In the genomic region with DNA sequence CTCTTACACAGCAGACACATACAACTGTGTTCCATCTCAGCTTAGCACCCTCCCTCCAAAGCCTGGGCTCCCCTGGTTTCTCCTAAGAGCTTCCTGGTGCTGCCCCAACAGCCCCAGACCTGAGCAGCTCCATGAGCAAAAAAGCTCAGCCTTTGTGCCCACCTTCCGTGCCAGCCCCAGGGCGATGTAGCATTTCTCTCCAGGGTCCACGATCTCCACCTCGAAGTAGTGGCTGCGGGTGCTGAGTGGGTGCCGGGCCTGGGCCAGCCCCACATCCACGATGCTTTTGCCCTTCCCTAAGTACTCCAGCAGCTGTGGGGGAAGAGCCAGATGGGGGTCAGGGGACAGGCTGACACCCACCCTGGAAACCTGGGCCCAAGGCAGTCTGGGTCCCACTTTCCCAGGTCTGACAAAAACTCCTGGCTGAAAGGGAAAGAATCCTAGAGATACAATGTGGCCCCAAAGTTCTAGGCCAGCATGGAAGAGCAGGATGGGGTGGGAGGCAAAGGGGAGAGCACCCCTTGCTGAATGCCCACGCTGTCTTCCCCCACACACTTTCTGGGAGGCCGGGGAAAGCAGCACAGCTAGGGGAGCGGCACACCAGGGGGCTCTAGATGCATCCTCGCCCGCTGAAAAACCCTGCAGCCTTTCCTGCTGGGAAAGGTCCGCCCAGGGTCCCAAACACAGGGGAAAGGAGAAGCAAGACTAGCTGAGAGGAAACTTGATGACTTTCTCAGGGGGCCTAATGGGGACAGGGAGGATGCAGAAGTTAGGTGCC, we compare ENCODE assay signal across 17 cellular contexts. TPM values are rescaled to one million over a fixed set of nuclear protein-coding genes. Genes with fewer than 3 reads are reported as not detected.
DNase-seq lines count a peak whose midpoint lies in the region; ATAC-seq, FAIRE-seq and TF ChIP-seq lines count a peak whose summit lies in the region.
"Had no signal": no experiment of that assay in that cellular context is flagged by ENCODE, and none has a peak within 500 bp of the region (broad histone marks: within the 10 kb centered on the region; RNA-seq: fewer than 3 reads in every experiment).

No MANE protein-coding gene starts in this region.

- CTCF ChIA-PET in CD4-positive, alpha-beta T cell (lab: Charles Lee): interaction anchor here (6.7 kb wide), 1 partner anchor 33 kb away, joined by 114 read pairs; the partner anchor contains the start of genes IGFBP6 and SOAT2

- dilution Hi-C loops in keratinocyte (cut with MboI; ENCODE audit: extremely low pct_ligation_motif_present, low sequenced_read_pairs): no loop called here

- no peak for FAIRE-seq in keratinocyte (lab: Jason Lieb, UNC)

- H3K27me3 ChIP-seq in H7 (ENCODE audit: control insufficient read depth, insufficient read depth, low read length) (no peaks in the 10 kb centered on the region), keratinocyte (ENCODE audit: control insufficient read depth, extremely low read depth, insufficient read depth, low read length) (no peaks in the 10 kb centered on the region)
- H3K27me3 ChIP-seq in CD4-positive, alpha-beta T cell (ENCODE audit: control insufficient read depth, insufficient read depth, low read length): no peaks in the 10 kb centered on the region
- H3K27me3 ChIP-seq: adrenal gland; BLaER1 treated with 17β-estradiol and CSF1 and Interleukin-3, amounts not matched to agents 10 nM and 100 nM; neural progenitor cell had no signal

- POLR2A ChIA-PET in CD4-positive, alpha-beta T cell (lab: Charles Lee): interaction anchor here (2.4 to 3.0 kb wide), 2 partner anchors 11 to 31 kb away, joined by 9 to 26 read pairs; partner anchors contain the start of genes IGFBP6 and SPRYD3

- H3K79me2 ChIP-seq in keratinocyte (ENCODE audit: control insufficient read depth, insufficient read depth, low read length): no peaks in the 10 kb centered on the region

- peaks cover 5% of the 10 kb centered on the region for H4K20me1 ChIP-seq in keratinocyte (ENCODE audit: control insufficient read depth, extremely low read depth, insufficient read depth, low read length)

- intact Hi-C loops in CD4-positive, alpha-beta T cell (cut with DNase I, micrococcal nuclease): loop anchor here (5.0 to 10.0 kb wide), 2 partner anchors 127 to 219 kb away; no protein-coding TSS in a partner anchor

- H3K9me3 ChIP-seq in keratinocyte (ENCODE audit: control insufficient read depth, low read depth, low read length): no peaks in the 10 kb centered on the region
- H3K9me3 ChIP-seq in CD4-positive, alpha-beta T cell (ENCODE audit: control insufficient read depth, low read length): no peaks in the 10 kb centered on the region
- H3K9me3 ChIP-seq: adrenal gland; BLaER1 treated with 17β-estradiol and CSF1 and Interleukin-3, amounts not matched to agents 10 nM and 100 nM had no signal

- no peaks in the 10 kb centered on the region for H3K27me3 Mint-ChIP-seq in activated T-helper 17 cell treated with anti-CD3 and anti-CD28 coated beads, Interleukin-2, amount 50 U/mL, for 72 hours
- no peaks in the 10 kb centered on the region for H3K27me3 Mint-ChIP-seq in CD4-positive, alpha-beta T cell
- H3K27me3 Mint-ChIP-seq: dendritic cell treated with granulocyte-macrophage colony-stimulating factor and Interleukin-4, amounts not matched to agents 40 ng/mL and 50 ng/mL, for 4 days had no signal

- H3K4me2 ChIP-seq in keratinocyte (ENCODE audit: control insufficient read depth, extremely low read depth, insufficient read depth, low read depth, low read length): no peak overlapping the region
- H3K4me2 ChIP-seq: neural progenitor cell had no signal

- H3K27ac ChIP-seq in keratinocyte (ENCODE audit: control insufficient read depth, insufficient read depth, low read length): peak overlapping the region; percentile 14
- no peak overlapping the region for H3K27ac ChIP-seq in CD4-positive, alpha-beta T cell (ENCODE audit: low read depth, low read length)
- H3K27ac ChIP-seq: neural progenitor cell had no signal

- no peak for ATAC-seq in activated T-helper 17 cell treated with anti-CD3 and anti-CD28 coated beads, Interleukin-2, amount 50 U/mL, for 72 hours (replicated peaks)
- no peak for ATAC-seq in stimulated activated effector memory CD8-positive, alpha-beta T cell treated with anti-CD3 and anti-CD28 coated beads, Interleukin-12 subunit alpha, Interleukin-12 subunit beta, amount 100 ng/mL, for 72 hours
- no peak for ATAC-seq in CD4-positive, alpha-beta T cell (ENCODE audit: poor library complexity)
- no peak for ATAC-seq in GM18861 (IDR thresholded peaks at IDR 0.05; ENCODE audit: unreplicated experiment)

- no peaks in the 10 kb centered on the region for H3K9me3 Mint-ChIP-seq in activated T-helper 17 cell treated with anti-CD3 and anti-CD28 coated beads, Interleukin-2, amount 50 U/mL, for 72 hours
- no peaks in the 10 kb centered on the region for H3K9me3 Mint-ChIP-seq in stimulated activated effector memory CD8-positive, alpha-beta T cell treated with anti-CD3 and anti-CD28 coated beads, Interleukin-12 subunit alpha, Interleukin-12 subunit beta, amount 100 ng/mL, for 72 hours
- no peaks in the 10 kb centered on the region for H3K9me3 Mint-ChIP-seq in CD4-positive, alpha-beta T cell
- H3K9me3 Mint-ChIP-seq: dendritic cell treated with granulocyte-macrophage colony-stimulating factor and Interleukin-4, amounts not matched to agents 40 ng/mL and 50 ng/mL, for 4 days; neural progenitor cell had no signal

- no peak for TF ChIP-seq CTCF in keratinocyte (optimal IDR thresholded peaks at IDR 0.05 in 1 of 3, IDR thresholded peaks at IDR 0.05 in 1 of 3, conservative IDR thresholded peaks at IDR 0.05 in 1 of 3; ENCODE audit: extremely low read depth in 1 of 3, insufficient read depth in 2 of 3, low read length in 3 of 3)
- no peak for TF ChIP-seq CTCF in CD4-positive, alpha-beta T cell (IDR thresholded peaks at IDR 0.05)

- peak overlapping the region; percentile 62 for H3K27ac Mint-ChIP-seq in activated T-helper 17 cell treated with anti-CD3 and anti-CD28 coated beads, Interleukin-2, amount 50 U/mL, for 72 hours
- H3K27ac Mint-ChIP-seq in stimulated activated effector memory CD8-positive, alpha-beta T cell treated with anti-CD3 and anti-CD28 coated beads, Interleukin-12 subunit alpha, Interleukin-12 subunit beta, amount 100 ng/mL, for 72 hours: peak overlapping the region; percentile 72
- H3K27ac Mint-ChIP-seq in CD4-positive, alpha-beta T cell: no peak overlapping the region
- H3K27ac Mint-ChIP-seq: dendritic cell treated with granulocyte-macrophage colony-stimulating factor and Interleukin-4, amounts not matched to agents 40 ng/mL and 50 ng/mL, for 4 days; neural progenitor cell had no signal

- peaks cover 13% of the 10 kb centered on the region for H3K4me1 Mint-ChIP-seq in activated T-helper 17 cell treated with anti-CD3 and anti-CD28 coated beads, Interleukin-2, amount 50 U/mL, for 72 hours
- H3K4me1 Mint-ChIP-seq in stimulated activated effector memory CD8-positive, alpha-beta T cell treated with anti-CD3 and anti-CD28 coated beads, Interleukin-12 subunit alpha, Interleukin-12 subunit beta, amount 100 ng/mL, for 72 hours: peaks cover 58% of the 10 kb centered on the region
- H3K4me1 Mint-ChIP-seq in CD4-positive, alpha-beta T cell (ENCODE audit: low read depth): peaks cover 7% of the 10 kb centered on the region

- H3K4me3 ChIP-seq in H7 (ENCODE audit: insufficient read depth, low read depth, low read length) (no peak overlapping the region), keratinocyte (ENCODE audit: control insufficient read depth in 2 of 3, extremely low read depth in 1 of 3, insufficient read depth in 2 of 3, low read depth in 1 of 3, low read length in 3 of 3) (no peak overlapping the region)
- H3K4me3 ChIP-seq: adrenal gland; BLaER1 treated with 17β-estradiol and CSF1 and Interleukin-3, amounts not matched to agents 10 nM and 100 nM; lung; neural progenitor cell had no signal

- peaks cover 81% of the 10 kb centered on the region for H3K36me3 Mint-ChIP-seq in activated T-helper 17 cell treated with anti-CD3 and anti-CD28 coated beads, Interleukin-2, amount 50 U/mL, for 72 hours (ENCODE audit: low read depth)
- peaks cover 81% of the 10 kb centered on the region for H3K36me3 Mint-ChIP-seq in stimulated activated effector memory CD8-positive, alpha-beta T cell treated with anti-CD3 and anti-CD28 coated beads, Interleukin-12 subunit alpha, Interleukin-12 subunit beta, amount 100 ng/mL, for 72 hours
- peaks cover 91% of the 10 kb centered on the region for H3K36me3 Mint-ChIP-seq in CD4-positive, alpha-beta T cell (ENCODE audit: low read depth)

- peaks cover 1% of the 10 kb centered on the region for H3K36me3 ChIP-seq in H7 (replicated peaks; ENCODE audit: control insufficient read depth, insufficient read depth, low read length)
- peaks cover 27 to 31% of the 10 kb centered on the region in 2 experiments for H3K36me3 ChIP-seq in keratinocyte (ENCODE audit: control insufficient read depth in 2 of 2, extremely low read depth in 1 of 2, insufficient read depth in 2 of 2, low read length in 2 of 2)
- H3K36me3 ChIP-seq: neural progenitor cell had no signal

- no peak overlapping the region for H2AFZ ChIP-seq in keratinocyte (ENCODE audit: control insufficient read depth, low read length)
- H2AFZ ChIP-seq: neural progenitor cell had no signal

- DNase-seq in H7 (peak; percentile 53), keratinocyte (ENCODE audit: low read depth, low spot score) (no peak), RKO (ENCODE audit: low spot score) (no peak)
- DNase-seq in stimulated activated effector memory CD8-positive, alpha-beta T cell treated with anti-CD3 and anti-CD28 coated beads, Interleukin-12 subunit alpha, Interleukin-12 subunit beta, amount 100 ng/mL, for 72 hours (ENCODE audit: low spot score in 2 of 2): no peak
- no peak for DNase-seq in CD4-positive, alpha-beta T cell
- DNase-seq: activated CD4-positive, CD25-positive, alpha-beta regulatory T cell; NCI-H1694 treated with DMSO at 0.1 percent for 48 hours; NCI-H526 had no signal

- peaks cover 30% of the 10 kb centered on the region for H3K4me1 ChIP-seq in keratinocyte (ENCODE audit: control insufficient read depth, extremely low read depth, insufficient read depth, low read length)

- no peak overlapping the region for H3K9ac ChIP-seq in keratinocyte (ENCODE audit: control insufficient read depth, extremely low read depth, insufficient read depth, low read length)
- H3K9ac ChIP-seq: neural progenitor cell had no signal

- H3K4me3 Mint-ChIP-seq in activated T-helper 17 cell treated with anti-CD3 and anti-CD28 coated beads, Interleukin-2, amount 50 U/mL, for 72 hours: no peak overlapping the region
- no peak overlapping the region for H3K4me3 Mint-ChIP-seq in stimulated activated effector memory CD8-positive, alpha-beta T cell treated with anti-CD3 and anti-CD28 coated beads, Interleukin-12 subunit alpha, Interleukin-12 subunit beta, amount 100 ng/mL, for 72 hours
- no peak overlapping the region for H3K4me3 Mint-ChIP-seq in CD4-positive, alpha-beta T cell
- H3K4me3 Mint-ChIP-seq: dendritic cell treated with granulocyte-macrophage colony-stimulating factor and Interleukin-4, amounts not matched to agents 40 ng/mL and 50 ng/mL, for 4 days; neural progenitor cell had no signal

- H3K9me1 ChIP-seq in keratinocyte (ENCODE audit: control insufficient read depth, extremely low read depth, insufficient read depth, low read length): peaks cover 7% of the 10 kb centered on the region

RNA-seq across cellular contexts. Expression of gene SPRYD3, which starts 11.0 kb away (rescaled TPM):
- 8.3 and 8.7 TPM in 2 replicates for total RNA-seq in H7 (2014; rRNA removed; shearing (Covaris generic))
- 10 to 100 TPM; 25.4 to 28.8 TPM for total RNA-seq in activated T-helper 17 cell treated with anti-CD3 and anti-CD28 coated beads, Interleukin-2, amount 50 U/mL, for 72 hours
- 27.5 to 34.2 TPM (median 32.4 TPM) in 3 replicates for polyA plus RNA-seq in keratinocyte
- 15.8 TPM for polyA plus RNA-seq in keratinocyte (2011; ENCODE audit: low read depth)
- polyA plus RNA-seq in keratinocyte (2011; cell fraction: cytosol; rRNA removed): 29.2 and 39.1 TPM in 2 replicates
- polyA plus RNA-seq in keratinocyte (2011; cell fraction: nucleus; rRNA removed): 43.5 and 47.9 TPM in 2 replicates
- 24.7 and 33.8 TPM in 2 replicates for polyA plus RNA-seq in keratinocyte (2012; ENCODE audit: low replicate concordance)
- polyA minus RNA-seq in keratinocyte: 44.3 to 56.4 TPM (median 51.6 TPM) in 3 replicates
- 38.4 TPM for polyA minus RNA-seq in keratinocyte (2011; cell fraction: cytosol; rRNA and poly(A)+ RNA removed)
- 17.9 and 23.7 TPM in 2 replicates for polyA minus RNA-seq in keratinocyte (2011; cell fraction: nucleus; rRNA and poly(A)+ RNA removed)
- total RNA-seq in CD4-positive, alpha-beta T cell: 10 to 100 TPM; 17.7 to 21.0 TPM

RNA-seq across cellular contexts. Expression of gene TNS2, which starts 18.3 kb away (rescaled TPM):
- 7.6 and 8.7 TPM in 2 replicates for total RNA-seq in H7 (2014; rRNA removed; shearing (Covaris generic))
- total RNA-seq in activated T-helper 17 cell treated with anti-CD3 and anti-CD28 coated beads, Interleukin-2, amount 50 U/mL, for 72 hours: 1 to 10 TPM in 1 of 2 donors, under 1 TPM in 1; 0.69 to 4.6 TPM
- 0.72 to 1.1 TPM (median 0.80 TPM) in 3 replicates for polyA plus RNA-seq in keratinocyte
- polyA plus RNA-seq in keratinocyte (2011; ENCODE audit: low read depth): not detected
- 0.63 and 1.3 TPM in 2 replicates for polyA plus RNA-seq in keratinocyte (2011; cell fraction: cytosol; rRNA removed)
- polyA plus RNA-seq in keratinocyte (2011; cell fraction: nucleus; rRNA removed): 7.0 and 12.7 TPM in 2 replicates
- polyA plus RNA-seq in keratinocyte (2012; ENCODE audit: low replicate concordance): 0.89 and 2.3 TPM in 2 replicates
- polyA minus RNA-seq in keratinocyte: 1.9 to 7.2 TPM (median 3.0 TPM) in 3 replicates
- polyA minus RNA-seq in keratinocyte (2011; cell fraction: cytosol; rRNA and poly(A)+ RNA removed): 6.9 TPM
- polyA minus RNA-seq in keratinocyte (2011; cell fraction: nucleus; rRNA and poly(A)+ RNA removed): 4.9 and 5.1 TPM in 2 replicates
- total RNA-seq in CD4-positive, alpha-beta T cell: 1 to 10 TPM; 2.3 to 3.0 TPM

RNA-seq across cellular contexts. Expression of gene IGFBP6, which starts 29.3 kb away (rescaled TPM):
- total RNA-seq in H7 (2014; rRNA removed; shearing (Covaris generic)): 10.8 and 17.5 TPM in 2 replicates
- total RNA-seq in activated T-helper 17 cell treated with anti-CD3 and anti-CD28 coated beads, Interleukin-2, amount 50 U/mL, for 72 hours: 1 to 10 TPM in 1 of 2 donors, under 1 TPM in 1; 0.45 to 6.0 TPM
- 30.1 to 44.9 TPM (median 44.7 TPM) in 3 replicates for polyA plus RNA-seq in keratinocyte
- 1.5 TPM for polyA plus RNA-seq in keratinocyte (2011; ENCODE audit: low read depth)
- polyA plus RNA-seq in keratinocyte (2011; cell fraction: cytosol; rRNA removed): 23.3 and 50.1 TPM in 2 replicates
- polyA plus RNA-seq in keratinocyte (2011; cell fraction: nucleus; rRNA removed): 20.4 and 27.0 TPM in 2 replicates
- 3.5 and 57.4 TPM in 2 replicates for polyA plus RNA-seq in keratinocyte (2012; ENCODE audit: low replicate concordance)
- 20.2 to 50.6 TPM (median 35.2 TPM) in 3 replicates for polyA minus RNA-seq in keratinocyte
- 48.5 TPM for polyA minus RNA-seq in keratinocyte (2011; cell fraction: cytosol; rRNA and poly(A)+ RNA removed)
- polyA minus RNA-seq in keratinocyte (2011; cell fraction: nucleus; rRNA and poly(A)+ RNA removed): 7.1 and 7.3 TPM in 2 replicates
- total RNA-seq in CD4-positive, alpha-beta T cell: under 1 TPM in 1 of 2 experiments, not detected in 1; 0.49 TPM

RNA-seq across cellular contexts. Expression of gene SOAT2, which starts 35.1 kb away (rescaled TPM):
- not detected in 2 replicates for total RNA-seq in H7 (2014; rRNA removed; shearing (Covaris generic))
- 1 to 10 TPM in 1 of 2 donors, under 1 TPM in 1; 0.28 to 1.1 TPM for total RNA-seq in activated T-helper 17 cell treated with anti-CD3 and anti-CD28 coated beads, Interleukin-2, amount 50 U/mL, for 72 hours
- 0.08 TPM in 1 of 3 replicates, not detected in the others for polyA plus RNA-seq in keratinocyte
- not detected for polyA plus RNA-seq in keratinocyte (2011; ENCODE audit: low read depth)
- 0.05 TPM in 1 of 2 replicates, not detected in the other for polyA plus RNA-seq in keratinocyte (2011; cell fraction: cytosol; rRNA removed)
- polyA plus RNA-seq in keratinocyte (2011; cell fraction: nucleus; rRNA removed): 0.07 TPM in 1 of 2 replicates, not detected in the other
- 0.10 TPM in 1 of 2 replicates, not detected in the other for polyA plus RNA-seq in keratinocyte (2012; ENCODE audit: low replicate concordance)
- 0.16 TPM in 1 of 3 replicates, not detected in the others for polyA minus RNA-seq in keratinocyte
- not detected for polyA minus RNA-seq in keratinocyte (2011; cell fraction: cytosol; rRNA and poly(A)+ RNA removed)
- polyA minus RNA-seq in keratinocyte (2011; cell fraction: nucleus; rRNA and poly(A)+ RNA removed): not detected in 2 replicates
- under 1 TPM; 0.22 to 0.49 TPM for total RNA-seq in CD4-positive, alpha-beta T cell
- total RNA-seq: Daoy, M059J had no signal
